12 cellular contexts compared by ENCODE assay signal in the genomic region with DNA sequence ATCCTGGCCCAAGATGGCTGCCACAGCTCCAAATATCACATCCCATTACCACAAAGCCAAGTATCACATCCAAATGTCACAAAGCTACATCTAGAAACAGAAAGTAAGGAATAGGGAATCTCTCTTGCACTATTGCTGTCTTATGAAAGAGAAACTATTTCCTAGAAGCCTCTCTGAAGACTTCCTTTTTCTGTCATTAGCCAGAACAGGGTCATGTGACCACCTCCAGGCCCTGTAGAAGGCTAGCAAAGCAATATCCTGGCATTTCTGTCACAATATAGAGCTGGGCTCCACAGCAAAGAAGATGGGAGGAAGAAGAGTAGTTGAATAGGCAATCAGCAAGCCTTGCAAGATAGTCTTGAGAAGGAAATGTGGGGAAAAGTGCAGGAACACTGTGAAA.
A peak's percentile ranks its signal among the peaks of the same experiment; 100 is the strongest.
DNase-seq lines count a peak whose midpoint lies in the region; ATAC-seq and TF ChIP-seq lines count a peak whose summit lies in the region.
"Had no signal": no experiment of that assay in that cellular context is flagged by ENCODE, and none has a peak within 500 bp of the region (broad histone marks: within the 10 kb centered on the region; RNA-seq: fewer than 3 reads in every experiment).

No MANE protein-coding gene starts in this region.

- intact Hi-C loops in upper lobe of right lung (cut with DNase I), result no loop called here

- H3K27me3 ChIP-seq in Loucy (ENCODE audit: insufficient read depth, low read length, poor library complexity, severe bottlenecking) (no peaks in the 10 kb centered on the region), upper lobe of right lung (no peaks in the 10 kb centered on the region)
- H3K27me3 ChIP-seq: pancreas, vagina had no signal

- peaks cover 4% of the 10 kb centered on the region for H3K9me3 Mint-ChIP-seq in activated naive CD8-positive, alpha-beta T cell treated with anti-CD3 and anti-CD28 coated beads, Interleukin-2, amount 10 ng/mL, durations not matched to agents 7 days and 5 days
- no peaks in the 10 kb centered on the region for H3K9me3 Mint-ChIP-seq in activated naive CD8-positive, alpha-beta T cell treated with anti-CD3 and anti-CD28 coated beads, Interleukin-2, amount 50 U/mL, for 24 hours
- no peaks in the 10 kb centered on the region for H3K9me3 Mint-ChIP-seq in effector memory CD8-positive, alpha-beta T cell

- H3K4me1 Mint-ChIP-seq in activated naive CD8-positive, alpha-beta T cell treated with anti-CD3 and anti-CD28 coated beads, Interleukin-2, amount 10 ng/mL, durations not matched to agents 7 days and 5 days, result peaks cover 9% of the 10 kb centered on the region
- no peaks in the 10 kb centered on the region for H3K4me1 Mint-ChIP-seq in activated naive CD8-positive, alpha-beta T cell treated with anti-CD3 and anti-CD28 coated beads, Interleukin-2, amount 50 U/mL, for 24 hours
- peaks cover 4 to 6% of the 10 kb centered on the region in 2 donors for H3K4me1 Mint-ChIP-seq in effector memory CD8-positive, alpha-beta T cell (ENCODE audit: low read depth in 2 of 2)

- H3K27me3 Mint-ChIP-seq in activated naive CD8-positive, alpha-beta T cell treated with anti-CD3 and anti-CD28 coated beads, Interleukin-2, amount 10 ng/mL, durations not matched to agents 7 days and 5 days, result peaks cover 12% of the 10 kb centered on the region
- H3K27me3 Mint-ChIP-seq in activated naive CD8-positive, alpha-beta T cell treated with anti-CD3 and anti-CD28 coated beads, Interleukin-2, amount 50 U/mL, for 24 hours, result peaks cover 2% of the 10 kb centered on the region
- H3K27me3 Mint-ChIP-seq in effector memory CD8-positive, alpha-beta T cell, result no peaks in the 10 kb centered on the region

- no peak overlapping the region for H3K27ac ChIP-seq in upper lobe of right lung
- H3K27ac ChIP-seq: pancreas, vagina had no signal

- no peaks in the 10 kb centered on the region for H4K20me1 ChIP-seq in Loucy (ENCODE audit: insufficient read depth, low read length, poor library complexity, severe bottlenecking)

- peaks cover 4% of the 10 kb centered on the region for H3K36me3 Mint-ChIP-seq in activated naive CD8-positive, alpha-beta T cell treated with anti-CD3 and anti-CD28 coated beads, Interleukin-2, amount 10 ng/mL, durations not matched to agents 7 days and 5 days
- H3K36me3 Mint-ChIP-seq in activated naive CD8-positive, alpha-beta T cell treated with anti-CD3 and anti-CD28 coated beads, Interleukin-2, amount 50 U/mL, for 24 hours (ENCODE audit: low read depth), result no peaks in the 10 kb centered on the region
- H3K36me3 Mint-ChIP-seq in effector memory CD8-positive, alpha-beta T cell (ENCODE audit: insufficient read depth), result no peaks in the 10 kb centered on the region

- no peaks in the 10 kb centered on the region for H3K36me3 ChIP-seq in Loucy (ENCODE audit: insufficient read depth, low read length)
- no peaks in the 10 kb centered on the region for H3K36me3 ChIP-seq in upper lobe of right lung
- H3K36me3 ChIP-seq: pancreas, vagina had no signal

- H3K79me2 ChIP-seq in Loucy (ENCODE audit: insufficient read depth, low read length), result no peaks in the 10 kb centered on the region

- H3K4me2 ChIP-seq in Loucy (ENCODE audit: low read depth, low read length, poor library complexity, severe bottlenecking), result no peak overlapping the region

- H3K4me3 ChIP-seq in Loucy (ENCODE audit: low read length, poor library complexity, severe bottlenecking) (no peak overlapping the region), upper lobe of right lung (no peak overlapping the region)
- H3K4me3 ChIP-seq: pancreas, vagina had no signal

- no peak for DNase-seq in activated naive CD8-positive, alpha-beta T cell treated with anti-CD3 and anti-CD28 coated beads, Interleukin-2, amount 10 ng/mL, durations not matched to agents 7 days and 5 days
- no peak for DNase-seq in activated naive CD8-positive, alpha-beta T cell treated with anti-CD3 and anti-CD28 coated beads, Interleukin-2, amount 50 U/mL, for 24 hours
- DNase-seq in effector memory CD8-positive, alpha-beta T cell, result no peak
- DNase-seq in upper lobe of right lung, result no peak
- no peak for DNase-seq in GDM1 (lab: John Stamatoyannopoulos, UW)
- DNase-seq in T-helper 2 cell, result no peak
- DNase-seq: effector memory CD4-positive, alpha-beta T cell; NCI-H446; pancreas had no signal

- H3K9me2 ChIP-seq in Loucy (replicated peaks; ENCODE audit: low read depth, low read length), result no peaks in the 10 kb centered on the region

- peak overlapping the region; percentile 79 for H2AFZ ChIP-seq in Loucy (ENCODE audit: low read length)

- peak overlapping the region; percentile 56 for H3K4me3 Mint-ChIP-seq in activated naive CD8-positive, alpha-beta T cell treated with anti-CD3 and anti-CD28 coated beads, Interleukin-2, amount 10 ng/mL, durations not matched to agents 7 days and 5 days
- no peak overlapping the region for H3K4me3 Mint-ChIP-seq in activated naive CD8-positive, alpha-beta T cell treated with anti-CD3 and anti-CD28 coated beads, Interleukin-2, amount 50 U/mL, for 24 hours
- H3K4me3 Mint-ChIP-seq in effector memory CD8-positive, alpha-beta T cell, result no peak overlapping the region

- peak; percentile 76 for ATAC-seq in activated naive CD8-positive, alpha-beta T cell treated with anti-CD3 and anti-CD28 coated beads, Interleukin-2, amount 10 ng/mL, durations not matched to agents 7 days and 5 days (ENCODE audit: low read depth)
- no peak for ATAC-seq in activated naive CD8-positive, alpha-beta T cell treated with anti-CD3 and anti-CD28 coated beads, Interleukin-2, amount 50 U/mL, for 24 hours
- ATAC-seq in effector memory CD8-positive, alpha-beta T cell (replicated peaks), result peak; percentile 42
- ATAC-seq in upper lobe of right lung (peak; percentile 55), GM18519 (IDR thresholded peaks at IDR 0.05; ENCODE audit: low FRiP score, unreplicated experiment) (no peak)
- ATAC-seq: pancreas had no signal

- no peak for TF ChIP-seq CTCF in Loucy (conservative IDR thresholded peaks at IDR 0.05; ENCODE audit: low read length)
- TF ChIP-seq CTCF in upper lobe of right lung (IDR thresholded peaks at IDR 0.05), result no peak

- H3K4me1 ChIP-seq in Loucy (ENCODE audit: insufficient read depth, low read length, poor library complexity, severe bottlenecking), result no peaks in the 10 kb centered on the region
- H3K4me1 ChIP-seq in upper lobe of right lung, result peaks cover 6% of the 10 kb centered on the region

- H3K9me3 ChIP-seq in Loucy (ENCODE audit: insufficient read depth, low read depth, low read length) (no peaks in the 10 kb centered on the region), upper lobe of right lung (no peaks in the 10 kb centered on the region)
- H3K9me3 ChIP-seq: vagina had no signal

- H3K27ac Mint-ChIP-seq in activated naive CD8-positive, alpha-beta T cell treated with anti-CD3 and anti-CD28 coated beads, Interleukin-2, amount 10 ng/mL, durations not matched to agents 7 days and 5 days, result peak overlapping the region; percentile 85
- H3K27ac Mint-ChIP-seq in activated naive CD8-positive, alpha-beta T cell treated with anti-CD3 and anti-CD28 coated beads, Interleukin-2, amount 50 U/mL, for 24 hours, result no peak overlapping the region
- peak overlapping the region in 1 of 2 donors; percentile 41 for H3K27ac Mint-ChIP-seq in effector memory CD8-positive, alpha-beta T cell

- no peaks in the 10 kb centered on the region for H3F3A ChIP-seq in Loucy (ENCODE audit: low read depth)

- POLR2A ChIA-PET in activated naive CD8-positive, alpha-beta T cell treated with anti-CD3 and anti-CD28 coated beads, Interleukin-2, amount 10 ng/mL, durations not matched to agents 7 days and 5 days (lab: Charles Lee), result no interaction called here

- H3K9ac ChIP-seq in Loucy (ENCODE audit: low read depth, low read length, poor library complexity, severe bottlenecking), result no peak overlapping the region

Comparison
In these comparisons a context has a peak if more than half of its experiments do, and no peak if none do; other contexts are left out.
1. ATAC-seq: peak in activated naive CD8-positive, alpha-beta T cell treated with anti-CD3 and anti-CD28 coated beads, Interleukin-2, amount 10 ng/mL, durations not matched to agents 7 days and 5 days (single experiment), effector memory CD8-positive, alpha-beta T cell (single experiment) and upper lobe of right lung (single experiment); none in activated naive CD8-positive, alpha-beta T cell treated with anti-CD3 and anti-CD28 coated beads, Interleukin-2, amount 50 U/mL, for 24 hours (single experiment) and GM18519 (single experiment).